Comparison of ENCODE assay signal across 8 cellular contexts in genomic region chr1:113760102-113760804, GRCh38. TPM values are rescaled to one million over a fixed set of nuclear protein-coding genes. Genes with fewer than 3 reads are reported as not detected.
DNase-seq lines count a peak whose midpoint lies in the region; ATAC-seq and TF ChIP-seq lines count a peak whose summit lies in the region.

No MANE protein-coding gene starts in this region.

- in situ Hi-C loops in transverse colon (cut with MboI; ENCODE audit: low pct_ligation_motif_present in 1 of 4, low pct_unique_long_range_greater_than_20kb in 1 of 4, low sequenced_read_pairs in 3 of 4) (no loop called here), KBM-7 (cut with MboI; ENCODE audit: low pct_unique_long_range_greater_than_20kb, low sequenced_read_pairs) (no loop called here)

- H3K36me3 Mint-ChIP-seq in activated T-cell treated with anti-CD3 and anti-CD28 coated beads, Interleukin-2, amount 50 U/mL, for 72 hours (ENCODE audit: insufficient read depth in 2 of 2) = peaks cover 1 to 6% of the 10 kb centered on the region in 2 donors
- peaks cover 19% of the 10 kb centered on the region for H3K36me3 Mint-ChIP-seq in activated naive CD8-positive, alpha-beta T cell treated with anti-CD3 and anti-CD28 coated beads for 36 hours

- no peak for ATAC-seq in activated T-cell treated with anti-CD3 and anti-CD28 coated beads, Interleukin-2, amount 50 U/mL, for 72 hours (replicated peaks in 1 of 2)
- ATAC-seq in HG02678 (IDR thresholded peaks at IDR 0.05; ENCODE audit: unreplicated experiment) (no peak), HG02938 (IDR thresholded peaks at IDR 0.05; ENCODE audit: unreplicated experiment) (no peak)

- 71 to 79% methylated on average over 15 to 20 of the region's 20 CpGs for WGBS in transverse colon (ENCODE audit: low coverage in 1 of 2), 2 donors

- H3K27ac Mint-ChIP-seq in activated T-cell treated with anti-CD3 and anti-CD28 coated beads, Interleukin-2, amount 50 U/mL, for 72 hours = peak overlapping the region; percentile 85
- peak overlapping the region; percentile 96 for H3K27ac Mint-ChIP-seq in activated naive CD8-positive, alpha-beta T cell treated with anti-CD3 and anti-CD28 coated beads for 36 hours

- no peak for DNase-seq in activated T-cell treated with anti-CD3 and anti-CD28 coated beads, Interleukin-2, amount 50 U/mL, for 72 hours
- DNase-seq in activated T-cell treated with anti-CD3 and anti-CD28 coated beads, Interleukin-2, amount 50 U/mL, for 48 hours = no peak
- no peak for DNase-seq in activated naive CD8-positive, alpha-beta T cell treated with anti-CD3 and anti-CD28 coated beads for 36 hours
- DNase-seq in left kidney (ENCODE audit: low read depth, low spot score) = peak; percentile 9
- no peak for DNase-seq in transverse colon
- DNase-seq in KBM-7 = no peak

- H3K4me1 Mint-ChIP-seq in activated T-cell treated with anti-CD3 and anti-CD28 coated beads, Interleukin-2, amount 50 U/mL, for 72 hours (ENCODE audit: low read depth) = peaks cover 33% of the 10 kb centered on the region
- H3K4me1 Mint-ChIP-seq in activated naive CD8-positive, alpha-beta T cell treated with anti-CD3 and anti-CD28 coated beads for 36 hours = peaks cover 19% of the 10 kb centered on the region

- H3K4me3 Mint-ChIP-seq in activated T-cell treated with anti-CD3 and anti-CD28 coated beads, Interleukin-2, amount 50 U/mL, for 72 hours = peak overlapping the region; percentile 87 to 91
- H3K4me3 Mint-ChIP-seq in activated naive CD8-positive, alpha-beta T cell treated with anti-CD3 and anti-CD28 coated beads for 36 hours = peak overlapping the region; percentile 91

- H3K4me3 ChIP-seq in transverse colon = peak overlapping the region; percentile 88 to 100 (median 98)

- no peaks in the 10 kb centered on the region for H3K9me3 Mint-ChIP-seq in activated T-cell treated with anti-CD3 and anti-CD28 coated beads, Interleukin-2, amount 50 U/mL, for 72 hours
- no peaks in the 10 kb centered on the region for H3K9me3 Mint-ChIP-seq in activated naive CD8-positive, alpha-beta T cell treated with anti-CD3 and anti-CD28 coated beads for 36 hours

- H3K27me3 ChIP-seq in transverse colon = no peaks in the 10 kb centered on the region

- no peak for TF ChIP-seq EP300 in transverse colon (IDR thresholded peaks at IDR 0.05; ENCODE audit: low read depth)

- peaks cover 0 to 3% (median 0%) of the 10 kb centered on the region in 4 donors for H3K36me3 ChIP-seq in transverse colon

- TF ChIP-seq CTCF in transverse colon (IDR thresholded peaks at IDR 0.05) = no peak

- TF ChIP-seq POLR2A in transverse colon (IDR thresholded peaks at IDR 0.05) = no peak

- H3K9me3 ChIP-seq in transverse colon = no peaks in the 10 kb centered on the region

- H3K27me3 Mint-ChIP-seq in activated T-cell treated with anti-CD3 and anti-CD28 coated beads, Interleukin-2, amount 50 U/mL, for 72 hours (ENCODE audit: low read depth) = no peaks in the 10 kb centered on the region
- no peaks in the 10 kb centered on the region for H3K27me3 Mint-ChIP-seq in activated naive CD8-positive, alpha-beta T cell treated with anti-CD3 and anti-CD28 coated beads for 36 hours

- intact Hi-C loops in transverse colon (cut with DNase I; ENCODE audit: low total_unique reads) = no loop called here

- H3K4me1 ChIP-seq in transverse colon = peaks cover 6 to 19% (median 8%) of the 10 kb centered on the region in 4 donors

- peak overlapping the region; percentile 94 to 98 (median 94) for H3K27ac ChIP-seq in transverse colon

RNA-seq across cellular contexts. Expression of gene PHTF1, which starts 1.0 kb away (rescaled TPM):
- total RNA-seq in activated T-cell treated with anti-CD3 and anti-CD28 coated beads, Interleukin-2, amount 50 U/mL, for 72 hours = 10 to 100 TPM; 12.9 to 16.2 TPM
- total RNA-seq in activated naive CD8-positive, alpha-beta T cell treated with anti-CD3 and anti-CD28 coated beads for 36 hours = 10 to 100 TPM; 14.5 to 17.2 TPM
- 10 to 100 TPM in 2 of 4 donors, 1 to 10 TPM in 2; 1.5 to 17.8 (median 6.9) TPM for total RNA-seq in transverse colon

RNA-seq across cellular contexts. Expression of gene RSBN1, which starts 52.0 kb away (rescaled TPM):
- 10 to 100 TPM; 18.4 to 23.9 TPM for total RNA-seq in activated T-cell treated with anti-CD3 and anti-CD28 coated beads, Interleukin-2, amount 50 U/mL, for 72 hours
- total RNA-seq in activated naive CD8-positive, alpha-beta T cell treated with anti-CD3 and anti-CD28 coated beads for 36 hours = 10 to 100 TPM; 15.4 to 16.3 TPM
- 10 to 100 TPM; 26.6 to 42.7 (median 31.8) TPM for total RNA-seq in transverse colon
